15 cellular contexts compared by ENCODE assay signal in genomic region chr6:136408205-136408604, GRCh38.
DNase-seq lines count a peak whose midpoint lies in the region; ATAC-seq and TF ChIP-seq lines count a peak whose summit lies in the region.
"Had no signal": no experiment of that assay in that cellular context is flagged by ENCODE, and none has a peak within 500 bp of the region (broad histone marks: within the 10 kb centered on the region; RNA-seq: fewer than 3 reads in every experiment).

No MANE protein-coding gene starts in this region.

- H3K4me3 ChIP-seq in retinal pigment epithelial cell (ENCODE audit: low read length) = no peak overlapping the region
- H3K4me3 ChIP-seq: colonic mucosa, right atrium auricular region had no signal

- ATAC-seq in HG02798 (IDR thresholded peaks at IDR 0.05; ENCODE audit: poor library complexity, unreplicated experiment) (no peak), HG02973 (IDR thresholded peaks at IDR 0.05; ENCODE audit: unreplicated experiment) (no peak)
- ATAC-seq in natural killer cell treated with Interleukin-12 subunit alpha and Interleukin-12 subunit beta and Interleukin-15 and Interleukin-18, amount 100 ng/mL, for 72 hours = no peak

- peaks cover 5% of the 10 kb centered on the region for H3K27me3 Mint-ChIP-seq in activated CD4-positive, alpha-beta memory T cell treated with anti-CD3 and anti-CD28 coated beads for 36 hours
- peaks cover 12 to 22% of the 10 kb centered on the region in 2 donors for H3K27me3 Mint-ChIP-seq in natural killer cell treated with Interleukin-12 subunit alpha and Interleukin-12 subunit beta and Interleukin-15 and Interleukin-18, amount 100 ng/mL, for 72 hours

- DNase-seq in ELR (ENCODE audit: low read depth) (peak; percentile 63), NOMO-1 treated with DMSO at 0.1 percent for 48 hours (lab: John Stamatoyannopoulos, UW; ENCODE audit: unreplicated experiment) (peak; percentile 43), caudate nucleus (lab: John Stamatoyannopoulos, UW) (peak in 2 of 61 donors; percentile 5 to 18), retinal pigment epithelial cell (ENCODE audit: low read depth) (peak; percentile 86)
- no peak for DNase-seq in activated CD4-positive, alpha-beta memory T cell treated with anti-CD3 and anti-CD28 coated beads for 36 hours
- no peak for DNase-seq in natural killer cell treated with Interleukin-12 subunit alpha and Interleukin-12 subunit beta and Interleukin-15 and Interleukin-18, amount 100 ng/mL, for 72 hours (ENCODE audit: low spot score)
- DNase-seq: activated naive CD4-positive, alpha-beta T cell treated with anti-CD3 and anti-CD28 coated beads, Interleukin-2, amount 50 U/mL, for 16 hours; colonic mucosa; kidney; MV-4-11; NCI-H226 had no signal

- CTCF ChIA-PET in activated CD4-positive, alpha-beta memory T cell treated with anti-CD3 and anti-CD28 coated beads for 36 hours (lab: Charles Lee) = no interaction called here

- TF ChIP-seq CTCF in retinal pigment epithelial cell (conservative IDR thresholded peaks at IDR 0.05; ENCODE audit: low read depth, low read length) = no peak

- H3K4me3 Mint-ChIP-seq in activated CD4-positive, alpha-beta memory T cell treated with anti-CD3 and anti-CD28 coated beads for 36 hours = no peak overlapping the region
- H3K4me3 Mint-ChIP-seq in natural killer cell treated with Interleukin-12 subunit alpha and Interleukin-12 subunit beta and Interleukin-15 and Interleukin-18, amount 100 ng/mL, for 72 hours = no peak overlapping the region

- no peaks in the 10 kb centered on the region for H3K9me3 Mint-ChIP-seq in activated CD4-positive, alpha-beta memory T cell treated with anti-CD3 and anti-CD28 coated beads for 36 hours
- no peaks in the 10 kb centered on the region for H3K9me3 Mint-ChIP-seq in natural killer cell treated with Interleukin-12 subunit alpha and Interleukin-12 subunit beta and Interleukin-15 and Interleukin-18, amount 100 ng/mL, for 72 hours

- peak overlapping the region; percentile 46 for H3K27ac ChIP-seq in caudate nucleus (ENCODE audit: low read depth, low read length)
- H3K27ac ChIP-seq: colonic mucosa, HL-60, right atrium auricular region had no signal

- POLR2A ChIA-PET in activated CD4-positive, alpha-beta memory T cell treated with anti-CD3 and anti-CD28 coated beads for 36 hours (lab: Charles Lee) = no interaction called here

- intact Hi-C loops in activated CD4-positive, alpha-beta memory T cell treated with anti-CD3 and anti-CD28 coated beads for 36 hours (cut with micrococcal nuclease) = no loop called here

- no peaks in the 10 kb centered on the region for H3K36me3 Mint-ChIP-seq in activated CD4-positive, alpha-beta memory T cell treated with anti-CD3 and anti-CD28 coated beads for 36 hours
- H3K36me3 Mint-ChIP-seq in natural killer cell treated with Interleukin-12 subunit alpha and Interleukin-12 subunit beta and Interleukin-15 and Interleukin-18, amount 100 ng/mL, for 72 hours = no peaks in the 10 kb centered on the region

- H3K27ac Mint-ChIP-seq in activated CD4-positive, alpha-beta memory T cell treated with anti-CD3 and anti-CD28 coated beads for 36 hours = no peak overlapping the region
- no peak overlapping the region for H3K27ac Mint-ChIP-seq in natural killer cell treated with Interleukin-12 subunit alpha and Interleukin-12 subunit beta and Interleukin-15 and Interleukin-18, amount 100 ng/mL, for 72 hours

- peaks cover 3% of the 10 kb centered on the region for H3K4me1 Mint-ChIP-seq in activated CD4-positive, alpha-beta memory T cell treated with anti-CD3 and anti-CD28 coated beads for 36 hours (ENCODE audit: low read depth)
- no peaks in the 10 kb centered on the region for H3K4me1 Mint-ChIP-seq in natural killer cell treated with Interleukin-12 subunit alpha and Interleukin-12 subunit beta and Interleukin-15 and Interleukin-18, amount 100 ng/mL, for 72 hours (ENCODE audit: low read depth in 2 of 2)

Comparison
In these comparisons a context has a peak if more than half of its experiments do, and no peak if none do; other contexts are left out.
1. DNase-seq: peak in ELR (single experiment), NOMO-1 treated with DMSO at 0.1 percent for 48 hours (single experiment) and retinal pigment epithelial cell (single experiment); none in activated CD4-positive, alpha-beta memory T cell treated with anti-CD3 and anti-CD28 coated beads for 36 hours (single experiment) and natural killer cell treated with Interleukin-12 subunit alpha and Interleukin-12 subunit beta and Interleukin-15 and Interleukin-18, amount 100 ng/mL, for 72 hours (single experiment).